14 cellular contexts compared by ENCODE assay signal in genomic region chr11:59281177-59281576, GRCh38.
"Had no signal": no experiment of that assay in that cellular context is flagged by ENCODE, and none has a peak within 500 bp of the region (broad histone marks: within the 10 kb centered on the region; RNA-seq: fewer than 3 reads in every experiment).

No MANE protein-coding gene starts in this region.

- H3K9me3 ChIP-seq: colonic mucosa had no signal

- H3K27me3 ChIP-seq: cardiac muscle cell, colonic mucosa, hepatocyte had no signal

- DNase-seq: activated CD4-positive, alpha-beta T cell treated with anti-CD3 and anti-CD28 coated beads for 1 hour; activated CD4-positive, alpha-beta T cell treated with anti-CD3 and anti-CD28 coated beads, Interleukin-2, amount 50 U/mL, for 48 hours; activated gamma-delta T cell treated with Interleukin-2 at 50 U/mL for 16 hours; activated naive CD8-positive, alpha-beta T cell treated with anti-CD3 and anti-CD28 coated beads, Interleukin-2, amount 10 ng/mL, durations not matched to agents 7 days and 5 days; activated T-cell treated with anti-CD3 and anti-CD28 coated beads, Interleukin-2, amount 50 U/mL, for 48 hours; colonic mucosa; effector memory CD8-positive, alpha-beta T cell; kidney; stimulated activated CD4-positive, alpha-beta T cell treated with anti-CD3 and anti-CD28 coated beads, Interleukin-2, amount 100 ng/mL, for 48 hours; stimulated activated naive CD4-positive, alpha-beta T cell treated with Interleukin-2 at 50 U/mL for 16 hours; T-helper 9 cell; trophoblast cell had no signal

- H3K27ac ChIP-seq: cardiac muscle cell, colonic mucosa, hepatocyte had no signal

- ATAC-seq: effector memory CD8-positive, alpha-beta T cell had no signal

- H3K79me2 ChIP-seq: hepatocyte had no signal

- H3K4me1 ChIP-seq: colonic mucosa had no signal

- H3K4me2 ChIP-seq: hepatocyte had no signal

- H3K36me3 ChIP-seq: cardiac muscle cell, colonic mucosa had no signal

- H3K4me3 ChIP-seq: cardiac muscle cell, colonic mucosa, hepatocyte had no signal
